In the genomic region with DNA sequence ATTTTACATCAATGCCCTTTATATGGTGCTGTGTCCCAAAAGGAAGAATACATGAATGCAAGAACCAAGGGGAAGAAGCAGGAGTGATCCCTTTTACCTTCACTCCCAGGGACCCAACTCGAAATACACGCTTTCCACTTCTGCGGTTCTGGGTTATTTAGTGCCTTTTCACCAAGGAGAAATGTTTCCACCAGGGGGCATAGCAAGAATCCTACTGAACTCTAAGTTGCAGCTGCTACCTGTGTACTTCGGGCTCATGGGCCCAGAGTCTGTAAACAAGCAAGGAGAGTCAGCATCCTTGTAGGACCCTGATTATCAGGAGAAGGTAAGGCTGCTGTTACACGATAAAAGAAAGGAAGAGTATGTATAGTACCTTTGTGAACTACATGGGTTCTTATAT, we compare ENCODE assay signal across 9 cellular contexts. TPM values are rescaled to one million over a fixed set of nuclear protein-coding genes. Genes with fewer than 3 reads are reported as not detected.
DNase-seq lines count a peak whose midpoint lies in the region; FAIRE-seq and TF ChIP-seq lines count a peak whose summit lies in the region.
"Had no signal": no experiment of that assay in that cellular context is flagged by ENCODE, and none has a peak within 500 bp of the region (broad histone marks: within the 10 kb centered on the region; RNA-seq: fewer than 3 reads in every experiment).

No MANE protein-coding gene starts in this region.

- peaks cover 16% of the 10 kb centered on the region for H3K9me3 Mint-ChIP-seq in mesothelial cell of epicardium
- H3K9me3 Mint-ChIP-seq in activated CD4-positive, alpha-beta T cell treated with anti-CD3 and anti-CD28 coated beads, Interleukin-2, amount 10 ng/mL, durations not matched to agents 24 days and 14 days = no peaks in the 10 kb centered on the region
- H3K9me3 Mint-ChIP-seq: activated naive CD8-positive, alpha-beta T cell treated with anti-CD3 and anti-CD28 coated beads, Interleukin-2, amount 10 ng/mL, durations not matched to agents 7 days and 5 days had no signal

- intact Hi-C loops in activated CD4-positive, alpha-beta T cell treated with anti-CD3 and anti-CD28 coated beads, Interleukin-2, amount 10 ng/mL, durations not matched to agents 24 days and 14 days (cut with micrococcal nuclease) = no loop called here

- no peaks in the 10 kb centered on the region for H3K36me3 ChIP-seq in brain microvascular endothelial cell (replicated peaks)

- in situ Hi-C loops in brain microvascular endothelial cell (cut with HindIII; ENCODE audit: low pct_ligation_motif_present, low sequenced_read_pairs) = loop anchor here (25.0 kb wide), 1 partner anchor 98 kb away; no protein-coding TSS in a partner anchor

- no peak overlapping the region for H3K27ac ChIP-seq in brain microvascular endothelial cell

- H3K36me3 Mint-ChIP-seq in mesothelial cell of epicardium = no peaks in the 10 kb centered on the region
- no peaks in the 10 kb centered on the region for H3K36me3 Mint-ChIP-seq in activated CD4-positive, alpha-beta T cell treated with anti-CD3 and anti-CD28 coated beads, Interleukin-2, amount 10 ng/mL, durations not matched to agents 24 days and 14 days (ENCODE audit: low read depth)
- H3K36me3 Mint-ChIP-seq: activated naive CD8-positive, alpha-beta T cell treated with anti-CD3 and anti-CD28 coated beads, Interleukin-2, amount 10 ng/mL, durations not matched to agents 7 days and 5 days had no signal

- TF ChIP-seq CTCF in brain microvascular endothelial cell (IDR thresholded peaks at IDR 0.05; ENCODE audit: low read depth, low read length, missing control alignments) (peak; percentile 68), mesothelial cell of epicardium (IDR thresholded peaks at IDR 0.05; ENCODE audit: unreplicated experiment) (peak; percentile 34)

- no peak overlapping the region for H3K4me3 ChIP-seq in brain microvascular endothelial cell (ENCODE audit: low read depth, low read length)

- DNase-seq in EH (ENCODE audit: low read depth) = peak; percentile 50
- DNase-seq in LHCN-M2 (ENCODE audit: low read depth) = peak; percentile 61
- peak; percentile 46 for DNase-seq in brain microvascular endothelial cell
- DNase-seq in mesothelial cell of epicardium (ENCODE audit: low spot score in 2 of 2, unreplicated experiment in 2 of 2) = no peak
- DNase-seq in frontal cortex (ENCODE audit: low spot score in 2 of 2) = no peak
- no peak for DNase-seq in ureter (ENCODE audit: low spot score)
- DNase-seq in activated T-cell treated with anti-CD3 and anti-CD28 coated beads, Interleukin-2, amount 50 U/mL, for 1 hour = no peak
- DNase-seq in activated CD4-positive, alpha-beta T cell treated with anti-CD3 and anti-CD28 coated beads, Interleukin-2, amount 10 ng/mL, durations not matched to agents 24 days and 14 days = no peak
- DNase-seq: activated naive CD8-positive, alpha-beta T cell treated with anti-CD3 and anti-CD28 coated beads, Interleukin-2, amount 10 ng/mL, durations not matched to agents 7 days and 5 days had no signal

- H3K27me3 Mint-ChIP-seq in mesothelial cell of epicardium (ENCODE audit: low read depth) = no peaks in the 10 kb centered on the region
- no peaks in the 10 kb centered on the region for H3K27me3 Mint-ChIP-seq in activated CD4-positive, alpha-beta T cell treated with anti-CD3 and anti-CD28 coated beads, Interleukin-2, amount 10 ng/mL, durations not matched to agents 24 days and 14 days

- no peak overlapping the region for H3K4me3 Mint-ChIP-seq in mesothelial cell of epicardium
- no peak overlapping the region for H3K4me3 Mint-ChIP-seq in activated CD4-positive, alpha-beta T cell treated with anti-CD3 and anti-CD28 coated beads, Interleukin-2, amount 10 ng/mL, durations not matched to agents 24 days and 14 days
- H3K4me3 Mint-ChIP-seq: activated naive CD8-positive, alpha-beta T cell treated with anti-CD3 and anti-CD28 coated beads, Interleukin-2, amount 10 ng/mL, durations not matched to agents 7 days and 5 days had no signal

- no peaks in the 10 kb centered on the region for H3K27me3 ChIP-seq in brain microvascular endothelial cell (replicated peaks)

- FAIRE-seq in frontal cortex (lab: Jason Lieb, UNC) = no peak

- H3K27ac Mint-ChIP-seq in mesothelial cell of epicardium = no peak overlapping the region
- no peak overlapping the region for H3K27ac Mint-ChIP-seq in activated CD4-positive, alpha-beta T cell treated with anti-CD3 and anti-CD28 coated beads, Interleukin-2, amount 10 ng/mL, durations not matched to agents 24 days and 14 days
- H3K27ac Mint-ChIP-seq: activated naive CD8-positive, alpha-beta T cell treated with anti-CD3 and anti-CD28 coated beads, Interleukin-2, amount 10 ng/mL, durations not matched to agents 7 days and 5 days had no signal

- H3K4me1 Mint-ChIP-seq in mesothelial cell of epicardium = peaks cover 12% of the 10 kb centered on the region
- H3K4me1 Mint-ChIP-seq in activated CD4-positive, alpha-beta T cell treated with anti-CD3 and anti-CD28 coated beads, Interleukin-2, amount 10 ng/mL, durations not matched to agents 24 days and 14 days = no peaks in the 10 kb centered on the region
- H3K4me1 Mint-ChIP-seq: activated naive CD8-positive, alpha-beta T cell treated with anti-CD3 and anti-CD28 coated beads, Interleukin-2, amount 10 ng/mL, durations not matched to agents 7 days and 5 days had no signal

RNA-seq across cellular contexts. Expression of gene DPYSL3, which starts 45.7 kb away (rescaled TPM):
- total RNA-seq in LHCN-M2 (2014; rRNA removed) = 55.9 and 66.9 TPM in 2 replicates
- polyA plus RNA-seq in LHCN-M2 (2012) = 37.9 TPM
- total RNA-seq in mesothelial cell of epicardium = 161 to 169 TPM (median 165 TPM) in 3 replicates
- total RNA-seq in frontal cortex = 888 TPM
- 130 TPM for total RNA-seq in ureter
- 0.14 and 0.40 TPM in 2 replicates for total RNA-seq in activated CD4-positive, alpha-beta T cell treated with anti-CD3 and anti-CD28 coated beads, Interleukin-2, amount 10 ng/mL, durations not matched to agents 24 days and 14 days
- total RNA-seq: activated naive CD8-positive, alpha-beta T cell treated with anti-CD3 and anti-CD28 coated beads, Interleukin-2, amount 10 ng/mL, durations not matched to agents 7 days and 5 days had no signal

Comparison
In these comparisons a context has a peak if more than half of its experiments do, and no peak if none do; other contexts are left out.
1. DNase-seq: peak in EH (single experiment), LHCN-M2 (single experiment) and brain microvascular endothelial cell (single experiment); none in mesothelial cell of epicardium (0 of 2), frontal cortex (0 of 2), ureter (single experiment), activated T-cell treated with anti-CD3 and anti-CD28 coated beads, Interleukin-2, amount 50 U/mL, for 1 hour (single experiment) and activated CD4-positive, alpha-beta T cell treated with anti-CD3 and anti-CD28 coated beads, Interleukin-2, amount 10 ng/mL, durations not matched to agents 24 days and 14 days (single experiment).
2. RNA of gene DPYSL3, which starts 45.7 kb away (total RNA-seq): 888 TPM in frontal cortex (single experiment), 161 to 169 TPM in mesothelial cell of epicardium, 130 TPM in ureter (single experiment) and 55.9 to 66.9 TPM in LHCN-M2; 0.14 to 0.40 TPM in activated CD4-positive, alpha-beta T cell treated with anti-CD3 and anti-CD28 coated beads, Interleukin-2, amount 10 ng/mL, durations not matched to agents 24 days and 14 days; every median in the first group is over 10 times any median in the second.